ENCODE assay signal across 20 cellular contexts in genomic region chr2:177051278-177051677, GRCh38.
"Had no signal": no experiment of that assay in that cellular context is flagged by ENCODE, and none has a peak within 500 bp of the region (broad histone marks: within the 10 kb centered on the region; RNA-seq: fewer than 3 reads in every experiment).

No MANE protein-coding gene starts in this region.

- H3K27ac ChIP-seq: HL-60, KMS-11, RWPE1 had no signal

- DNase-seq: Kasumi-1; MM.1S; NCI-H1092 treated with DMSO at 0.1 percent for 48 hours; NCI-H1436; NCI-H1694 treated with DMSO at 0.1 percent for 48 hours; NCI-H1930; NCI-H2081; NCI-H2107; NCI-H2227 treated with DMSO at 0.1 percent for 48 hours; NCI-H524; NCI-H526 treated with DMSO at 0.1 percent for 48 hours; NK-92 treated with Interleukin-12 subunit alpha and Interleukin-12 subunit beta, amount 100 ng/mL, for 24 hours; PC-3; SHP77; SW 1271; T-cell had no signal

- H3K4me3 ChIP-seq: K562 had no signal
